13 cellular contexts compared by ENCODE assay signal in genomic region chr10:79345241-79346011, GRCh38. TPM values are rescaled to one million over a fixed set of nuclear protein-coding genes. Genes with fewer than 3 reads are reported as not detected.
DNase-seq lines count a peak whose midpoint lies in the region; ATAC-seq and TF ChIP-seq lines count a peak whose summit lies in the region.
"Had no signal": no experiment of that assay in that cellular context is flagged by ENCODE, and none has a peak within 500 bp of the region (broad histone marks: within the 10 kb centered on the region; RNA-seq: fewer than 3 reads in every experiment).

No MANE protein-coding gene starts in this region.

- peaks cover 4% of the 10 kb centered on the region for H4K20me1 ChIP-seq in hepatocyte (ENCODE audit: insufficient read depth, poor library complexity, severe bottlenecking)

- no peaks in the 10 kb centered on the region for H3K27me3 Mint-ChIP-seq in activated T-helper 17 cell treated with anti-CD3 and anti-CD28 coated beads, Interleukin-2, amount 50 U/mL, for 72 hours
- H3K27me3 Mint-ChIP-seq: stimulated activated naive CD8-positive, alpha-beta T cell treated with anti-CD3 and anti-CD28 coated beads, Interleukin-15, Interleukin-2, amounts not matched to agents 100 ng/mL and 50 ng/mL, for 24 hours had no signal

- CTCF ChIA-PET in RWPE1 (lab: Yijun Ruan, JAX): interaction anchor here (0.7 to 1.7 kb wide), 4 partner anchors 8 to 548 kb away, joined by 3 to 4 read pairs (median 4); no protein-coding TSS in a partner anchor

- H3K4me3 Mint-ChIP-seq in activated T-helper 17 cell treated with anti-CD3 and anti-CD28 coated beads, Interleukin-2, amount 50 U/mL, for 72 hours: no peak overlapping the region
- H3K4me3 Mint-ChIP-seq: stimulated activated naive CD8-positive, alpha-beta T cell treated with anti-CD3 and anti-CD28 coated beads, Interleukin-15, Interleukin-2, amounts not matched to agents 100 ng/mL and 50 ng/mL, for 24 hours had no signal

- H3K27ac Mint-ChIP-seq in activated T-helper 17 cell treated with anti-CD3 and anti-CD28 coated beads, Interleukin-2, amount 50 U/mL, for 72 hours: peak overlapping the region; percentile 26
- H3K27ac Mint-ChIP-seq: stimulated activated naive CD8-positive, alpha-beta T cell treated with anti-CD3 and anti-CD28 coated beads, Interleukin-15, Interleukin-2, amounts not matched to agents 100 ng/mL and 50 ng/mL, for 24 hours had no signal

- TF ChIP-seq CTCF in GM13976 (IDR thresholded peaks at IDR 0.05; ENCODE audit: borderline replicate concordance, control extremely low read depth, extremely low read depth, insufficient read depth, missing control alignments): peak; percentile 11
- TF ChIP-seq CTCF in hepatocyte (IDR thresholded peaks at IDR 0.05; ENCODE audit: poor library complexity): no peak
- TF ChIP-seq CTCF in RWPE1 (conservative IDR thresholded peaks at IDR 0.05; ENCODE audit: low read depth): no peak

- POLR2A ChIA-PET in RWPE1 (lab: Yijun Ruan, JAX; ENCODE audit: low non-redundant PET): interaction anchor here (1.0 to 1.4 kb wide), 2 partner anchors 9 to 11 kb away, joined by 3 to 6 read pairs; no protein-coding TSS in a partner anchor

- peaks cover 22% of the 10 kb centered on the region for H3K4me1 ChIP-seq in hepatocyte (ENCODE audit: insufficient read depth)

- H3K9me3 ChIP-seq in hepatocyte (ENCODE audit: low read depth): no peaks in the 10 kb centered on the region
- H3K9me3 ChIP-seq: ascending aorta had no signal

- DNase-seq in AML-193 (lab: John Stamatoyannopoulos, UW) (peak; percentile 72), GM13976 (ENCODE audit: low spot score) (no peak), hepatocyte (ENCODE audit: low spot score) (no peak), NCI-H774 (lab: John Stamatoyannopoulos, UW) (no peak), SHP77 treated with DMSO at 0.1 percent for 48 hours (lab: John Stamatoyannopoulos, UW) (no peak), NCI-H510A (lab: John Stamatoyannopoulos, UW) (no peak), RWPE1 (ENCODE audit: low spot score) (no peak)
- DNase-seq: effector memory CD4-positive, alpha-beta T cell; GM23248; stimulated activated CD4-positive, alpha-beta T cell treated with anti-CD3 and anti-CD28 coated beads, Interleukin-4, amount 100 ng/mL, for 4 hours had no signal

- H3K4me3 ChIP-seq in hepatocyte: no peak overlapping the region
- H3K4me3 ChIP-seq: ascending aorta, GM23248 had no signal

- no peak overlapping the region for H2AFZ ChIP-seq in hepatocyte
- H2AFZ ChIP-seq: GM23248 had no signal

- H3K36me3 ChIP-seq in hepatocyte (replicated peaks; ENCODE audit: insufficient read depth, low read depth): no peaks in the 10 kb centered on the region

- H3K79me2 ChIP-seq in hepatocyte: peaks cover 22% of the 10 kb centered on the region

- peak overlapping the region; percentile 61 for H3K27ac ChIP-seq in hepatocyte
- H3K27ac ChIP-seq in RWPE1: no peak overlapping the region
- H3K27ac ChIP-seq: ascending aorta, GM23248 had no signal

- no peaks in the 10 kb centered on the region for H3K9me2 ChIP-seq in hepatocyte (replicated peaks; ENCODE audit: insufficient read depth)

- H3K4me2 ChIP-seq in hepatocyte: no peak overlapping the region

- H3K4me1 Mint-ChIP-seq in activated T-helper 17 cell treated with anti-CD3 and anti-CD28 coated beads, Interleukin-2, amount 50 U/mL, for 72 hours: peaks cover 9% of the 10 kb centered on the region

- no peaks in the 10 kb centered on the region for H3K9me3 Mint-ChIP-seq in activated T-helper 17 cell treated with anti-CD3 and anti-CD28 coated beads, Interleukin-2, amount 50 U/mL, for 72 hours
- H3K9me3 Mint-ChIP-seq: stimulated activated naive CD8-positive, alpha-beta T cell treated with anti-CD3 and anti-CD28 coated beads, Interleukin-15, Interleukin-2, amounts not matched to agents 100 ng/mL and 50 ng/mL, for 24 hours had no signal

- ATAC-seq in activated T-helper 17 cell treated with anti-CD3 and anti-CD28 coated beads, Interleukin-2, amount 50 U/mL, for 72 hours (replicated peaks): no peak

- WGBS in hepatocyte (ENCODE audit: low lambda C conversion rate, missing lambda C conversion rate): 69% methylated on average over 5 of the region's 5 CpGs

- peaks cover 25% of the 10 kb centered on the region for H3K36me3 Mint-ChIP-seq in activated T-helper 17 cell treated with anti-CD3 and anti-CD28 coated beads, Interleukin-2, amount 50 U/mL, for 72 hours (ENCODE audit: low read depth)

- in situ Hi-C loops in GM13976 (cut with MboI; ENCODE audit: low sequenced_read_pairs, unreplicated experiment): no loop called here

- H3K27me3 ChIP-seq in hepatocyte: no peaks in the 10 kb centered on the region
- H3K27me3 ChIP-seq: ascending aorta had no signal

RNA-seq across cellular contexts. Expression of gene PPIF, which starts 1.8 kb away (rescaled TPM):
- total RNA-seq in activated T-helper 17 cell treated with anti-CD3 and anti-CD28 coated beads, Interleukin-2, amount 50 U/mL, for 72 hours: 100 to 1,000 TPM in 1 of 2 donors, 10 to 100 TPM in 1; 73.7 to 170 TPM
- 64.3 and 79.4 TPM in 2 replicates for total RNA-seq in hepatocyte
- 69.7 and 70.3 TPM in 2 replicates for polyA plus RNA-seq in hepatocyte

Comparison
In these comparisons a context has a peak if more than half of its experiments do, and no peak if none do; other contexts are left out.
1. DNase-seq: peak in AML-193 (2 of 2); none in GM13976 (single experiment), hepatocyte (single experiment), NCI-H774 (single experiment), SHP77 treated with DMSO at 0.1 percent for 48 hours (single experiment), NCI-H510A (single experiment) and RWPE1 (single experiment).